Comparison of ENCODE assay signal across 16 cellular contexts in the genomic region with DNA sequence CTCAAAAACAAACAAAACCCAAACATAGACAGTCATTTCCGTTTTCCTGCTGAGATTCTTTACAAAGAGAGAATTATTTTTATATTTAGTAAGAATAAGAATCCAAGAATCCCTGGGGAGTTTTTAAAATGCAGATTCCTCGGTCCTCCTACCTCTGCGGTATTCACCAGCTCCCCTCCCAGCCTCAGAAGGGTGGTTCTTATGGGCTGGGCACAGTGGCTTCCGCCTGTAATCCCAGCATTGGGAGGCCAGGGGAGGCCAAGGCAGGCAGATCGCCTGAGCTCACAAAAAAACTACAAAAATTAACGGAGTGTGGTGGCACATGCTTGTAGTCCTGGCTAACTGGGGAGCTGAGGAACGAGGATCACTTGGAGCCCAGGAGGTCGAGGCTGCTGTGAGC. TPM values are rescaled to one million over a fixed set of nuclear protein-coding genes. Genes with fewer than 3 reads are reported as not detected.
DNase-seq lines count a peak whose midpoint lies in the region; ATAC-seq and TF ChIP-seq lines count a peak whose summit lies in the region.
"Had no signal": no experiment of that assay in that cellular context is flagged by ENCODE, and none has a peak within 500 bp of the region (broad histone marks: within the 10 kb centered on the region; RNA-seq: fewer than 3 reads in every experiment).

No MANE protein-coding gene starts in this region.

- H3K4ac ChIP-seq in IMR-90 (ENCODE audit: low read depth, low read length) (no peak overlapping the region), mesenchymal stem cell (ENCODE audit: low read depth in 1 of 2, low read length in 2 of 2) (no peak overlapping the region)

- H3K79me1 ChIP-seq in IMR-90 (ENCODE audit: low read depth in 1 of 2, low read length in 2 of 2) (no peaks in the 10 kb centered on the region), mesenchymal stem cell (replicated peaks; ENCODE audit: low read length, poor library complexity, severe bottlenecking) (no peaks in the 10 kb centered on the region)

- H3K27me3 Mint-ChIP-seq in endodermal cell (ENCODE audit: insufficient read depth) = peaks cover 16% of the 10 kb centered on the region
- peaks cover 0 to 18% of the 10 kb centered on the region in 2 donors for H3K27me3 Mint-ChIP-seq in effector memory CD8-positive, alpha-beta T cell
- H3K27me3 Mint-ChIP-seq: CD4-positive, CD25-positive, alpha-beta regulatory T cell had no signal

- H3K27ac ChIP-seq in IMR-90 (ENCODE audit: insufficient read depth, low read length) (no peak overlapping the region), endodermal cell (ENCODE audit: low read depth, low read length) (no peak overlapping the region), mesenchymal stem cell (ENCODE audit: low read length, poor library complexity, severe bottlenecking) (no peak overlapping the region)
- H3K27ac ChIP-seq: GM23248 had no signal

- H3K56ac ChIP-seq in IMR-90 (ENCODE audit: extremely low read depth, insufficient read depth, low read length) = no peak overlapping the region

- no peaks in the 10 kb centered on the region for H3K9me1 ChIP-seq in IMR-90 (ENCODE audit: insufficient read depth, low read length)

- no peaks in the 10 kb centered on the region for H3K9me3 Mint-ChIP-seq in endodermal cell
- H3K9me3 Mint-ChIP-seq in effector memory CD8-positive, alpha-beta T cell = no peaks in the 10 kb centered on the region
- H3K9me3 Mint-ChIP-seq: CD4-positive, CD25-positive, alpha-beta regulatory T cell; CD8-positive, alpha-beta memory T cell; H9 had no signal

- H3K18ac ChIP-seq in IMR-90 (ENCODE audit: low read depth, low read length) = no peak overlapping the region
- no peak overlapping the region for H3K18ac ChIP-seq in mesenchymal stem cell (ENCODE audit: low read depth in 1 of 2, low read length in 2 of 2)

- H2BK120ac ChIP-seq in IMR-90 (ENCODE audit: low read depth, low read length) = no peak overlapping the region
- H2BK120ac ChIP-seq in mesenchymal stem cell (ENCODE audit: low read depth, low read length) = no peak overlapping the region

- no peak overlapping the region for H3K4me2 ChIP-seq in IMR-90 (ENCODE audit: low read depth, low read length)
- H3K4me2 ChIP-seq in mesenchymal stem cell (ENCODE audit: low read length, poor library complexity, severe bottlenecking) = no peak overlapping the region

- no peak overlapping the region for H3K27ac Mint-ChIP-seq in endodermal cell
- no peak overlapping the region for H3K27ac Mint-ChIP-seq in effector memory CD8-positive, alpha-beta T cell
- H3K27ac Mint-ChIP-seq: CD4-positive, CD25-positive, alpha-beta regulatory T cell; CD8-positive, alpha-beta memory T cell had no signal

- peaks cover 4% of the 10 kb centered on the region; the same call in 1 of the 2 replicates for H3K27me3 ChIP-seq in IMR-90 (ENCODE audit: control insufficient read depth, insufficient read depth, low read length)
- H3K27me3 ChIP-seq in endodermal cell (ENCODE audit: control insufficient read depth, insufficient read depth, low read length, poor library complexity, severe bottlenecking) = no peaks in the 10 kb centered on the region
- H3K27me3 ChIP-seq in mesenchymal stem cell (ENCODE audit: control insufficient read depth in 1 of 2, insufficient read depth in 1 of 2, low read length in 2 of 2) = peaks cover 0 to 4% of the 10 kb centered on the region in 2 experiments
- H3K27me3 ChIP-seq: BE2C had no signal

- H2AFZ ChIP-seq in IMR-90 (replicated peaks; ENCODE audit: low read length, poor library complexity) = peak overlapping the region; percentile 13
- H2AFZ ChIP-seq in mesenchymal stem cell (ENCODE audit: low read depth, low read length) = no peak overlapping the region
- H2AFZ ChIP-seq: GM23248 had no signal

- H2BK20ac ChIP-seq in IMR-90 (ENCODE audit: low read depth, low read length) = no peak overlapping the region

- no peak overlapping the region for H2BK5ac ChIP-seq in IMR-90 (ENCODE audit: low read depth, low read length, poor library complexity, severe bottlenecking)
- H2BK5ac ChIP-seq in mesenchymal stem cell (ENCODE audit: low read depth, low read length, poor library complexity, severe bottlenecking) = peak overlapping the region; percentile 44

- in situ Hi-C loops in IMR-90 (cut with MboI; ENCODE audit: low sequenced_read_pairs) = no loop called here

- H3K4me3 ChIP-seq in IMR-90 (ENCODE audit: insufficient read depth, low read depth, low read length) (no peak overlapping the region), endodermal cell (ENCODE audit: low read length) (no peak overlapping the region), mesenchymal stem cell (ENCODE audit: insufficient read depth in 1 of 2, low read depth in 1 of 2, low read length in 2 of 2) (no peak overlapping the region)
- H3K4me3 ChIP-seq: GM23248 had no signal

- intact Hi-C loops in IMR-90 (cut with micrococcal nuclease) = no loop called here

- H3K36me3 Mint-ChIP-seq in endodermal cell (ENCODE audit: low read depth) = no peaks in the 10 kb centered on the region
- H3K36me3 Mint-ChIP-seq in effector memory CD8-positive, alpha-beta T cell (ENCODE audit: insufficient read depth) = no peaks in the 10 kb centered on the region
- H3K36me3 Mint-ChIP-seq: CD4-positive, CD25-positive, alpha-beta regulatory T cell; CD8-positive, alpha-beta memory T cell had no signal

- H3K36me3 ChIP-seq in IMR-90 (ENCODE audit: control insufficient read depth, insufficient read depth, low read length) (no peaks in the 10 kb centered on the region), endodermal cell (ENCODE audit: control insufficient read depth, insufficient read depth, low read length) (no peaks in the 10 kb centered on the region), mesenchymal stem cell (ENCODE audit: control insufficient read depth in 1 of 2, insufficient read depth in 2 of 2, low read depth in 1 of 2, low read length in 2 of 2) (no peaks in the 10 kb centered on the region)
- H3K36me3 ChIP-seq: BE2C had no signal

- BruUV-seq in IMR-90 (replicated peaks; lab: Mats Ljungman, UMichigan) = no TSS peak

- no peak overlapping the region for H3K14ac ChIP-seq in IMR-90 (replicated peaks; ENCODE audit: low read depth, low read length)
- H3K14ac ChIP-seq in mesenchymal stem cell (ENCODE audit: low read length in 2 of 2) = no peak overlapping the region

- H3K4me1 ChIP-seq in IMR-90 (ENCODE audit: control insufficient read depth, insufficient read depth, low read length) (no peaks in the 10 kb centered on the region), endodermal cell (ENCODE audit: control insufficient read depth, insufficient read depth, low read length) (no peaks in the 10 kb centered on the region), mesenchymal stem cell (ENCODE audit: control insufficient read depth, insufficient read depth, low read depth, low read length) (no peaks in the 10 kb centered on the region)
- H3K4me1 ChIP-seq: BE2C had no signal

- no peak overlapping the region for H2AK5ac ChIP-seq in IMR-90 (ENCODE audit: low read depth, low read length)
- no peak overlapping the region for H2AK5ac ChIP-seq in mesenchymal stem cell (ENCODE audit: low read length, severe bottlenecking)

- H2BK12ac ChIP-seq in mesenchymal stem cell (ENCODE audit: low read length in 2 of 2) = no peak overlapping the region

- H2BK15ac ChIP-seq in IMR-90 (ENCODE audit: low read depth, low read length) = no peak overlapping the region
- H2BK15ac ChIP-seq in mesenchymal stem cell (ENCODE audit: low read depth, poor library complexity, severe bottlenecking) = no peak overlapping the region

- H3K9ac ChIP-seq in IMR-90 (ENCODE audit: low read depth, low read length) (no peak overlapping the region), endodermal cell (ENCODE audit: extremely low read depth, low read length, poor library complexity, severe bottlenecking) (no peak overlapping the region), mesenchymal stem cell (ENCODE audit: low read length) (no peak overlapping the region)
- H3K9ac ChIP-seq: GM23248 had no signal

- H4K5ac ChIP-seq in IMR-90 (ENCODE audit: low read depth, low read length) = no peak overlapping the region

- TF ChIP-seq CTCF in IMR-90 (conservative IDR thresholded peaks at IDR 0.05; ENCODE audit: low read depth, low read length) (no peak), endodermal cell (conservative IDR thresholded peaks at IDR 0.05) (no peak)

- POLR2A ChIA-PET in IMR-90 (lab: Charles Lee; ENCODE audit: unreplicated experiment) = no interaction called here

- no CpG with 5 or more reads among the region's 8 CpGs for WGBS in IMR-90 (ENCODE audit: extremely low coverage in 2 of 2, insufficient read length in 1 of 2), 2 experiments
- WGBS in endodermal cell (ENCODE audit: insufficient coverage in 1 of 2, insufficient read length in 1 of 2), 2 experiments = 47 to 68% methylated on average over 4 to 7 of the region's 8 CpGs
- 54% methylated on average over 7 of the region's 8 CpGs for WGBS in mesenchymal stem cell

- DNase-seq in IMR-90 (no peak), endodermal cell (peak; percentile 53), mesenchymal stem cell (no peak), NCI-H1417 (lab: John Stamatoyannopoulos, UW) (no peak)
- DNase-seq in effector memory CD8-positive, alpha-beta T cell = no peak
- no peak for DNase-seq in activated effector memory CD4-positive, alpha-beta T cell treated with anti-CD3 and anti-CD28 coated beads, Interleukin-2, amount 50 U/mL, for 16 hours
- DNase-seq: ACHN; BE2C; C1 segment of cervical spinal cord; CD4-positive, CD25-positive, alpha-beta regulatory T cell; CD8-positive, alpha-beta memory T cell; COR-L47; DMS 273 treated with DMSO at 0.1 percent for 48 hours; DMS53; GM23248; H9 had no signal

- H4K8ac ChIP-seq in IMR-90 (ENCODE audit: low read depth in 2 of 2, low read length in 2 of 2) = no peak overlapping the region
- H4K8ac ChIP-seq in mesenchymal stem cell (ENCODE audit: low read length) = no peak overlapping the region

- H3K4me1 Mint-ChIP-seq in endodermal cell = no peaks in the 10 kb centered on the region
- H3K4me1 Mint-ChIP-seq in effector memory CD8-positive, alpha-beta T cell (ENCODE audit: low read depth in 2 of 2) = no peaks in the 10 kb centered on the region
- H3K4me1 Mint-ChIP-seq: CD4-positive, CD25-positive, alpha-beta regulatory T cell; CD8-positive, alpha-beta memory T cell had no signal

- no peak overlapping the region for H3K23ac ChIP-seq in IMR-90 (ENCODE audit: low read depth, low read length)
- H3K23ac ChIP-seq in mesenchymal stem cell (ENCODE audit: low read length in 2 of 2) = no peak overlapping the region

- no peak for ATAC-seq in IMR-90 (ENCODE audit: low read depth)
- ATAC-seq in effector memory CD8-positive, alpha-beta T cell (replicated peaks) = no peak

- no peak overlapping the region for H3K4me3 Mint-ChIP-seq in endodermal cell
- no peak overlapping the region for H3K4me3 Mint-ChIP-seq in effector memory CD8-positive, alpha-beta T cell
- H3K4me3 Mint-ChIP-seq: CD4-positive, CD25-positive, alpha-beta regulatory T cell; CD8-positive, alpha-beta memory T cell; H9 had no signal

- TF ChIP-seq RAD21 in IMR-90 (IDR thresholded peaks at IDR 0.05; ENCODE audit: low read length) = no peak

- H3K9me3 ChIP-seq in IMR-90 (ENCODE audit: control insufficient read depth, insufficient read depth, low read length) (no peaks in the 10 kb centered on the region), endodermal cell (ENCODE audit: control insufficient read depth, low read length) (no peaks in the 10 kb centered on the region), mesenchymal stem cell (ENCODE audit: control insufficient read depth, low read length) (no peaks in the 10 kb centered on the region)
- H3K9me3 ChIP-seq: BE2C had no signal

- H4K20me1 ChIP-seq in IMR-90 (ENCODE audit: insufficient read depth, low read length) = no peaks in the 10 kb centered on the region

- no peak overlapping the region for H4K91ac ChIP-seq in IMR-90 (ENCODE audit: insufficient read depth, low read depth, low read length)
- peak overlapping the region; percentile 11 for H4K91ac ChIP-seq in mesenchymal stem cell (ENCODE audit: low read length)

- H2AK9ac ChIP-seq in IMR-90 (replicated peaks; ENCODE audit: low read depth, low read length, poor library complexity) = no peak overlapping the region

- dilution Hi-C loops in IMR-90 (cut with HindIII; ENCODE audit: low sequenced_read_pairs, unreplicated experiment) = no loop called here

- no peak for TF ChIP-seq POLR2A in IMR-90 (IDR thresholded peaks at IDR 0.05; ENCODE audit: low read depth, low read length)

- CTCF ChIA-PET in IMR-90 (lab: Yijun Ruan, JAX) = no interaction called here

RNA-seq across cellular contexts. Expression of gene USP7, which starts 26.7 kb away (rescaled TPM):
- total RNA-seq in IMR-90 (2012; rRNA removed) (28.3 and 45.8 TPM in 2 replicates), endodermal cell (100 to 1,000 TPM; 114 to 140 TPM)
- 13.9 and 17.8 TPM in 2 replicates for polyA plus RNA-seq in IMR-90 (2012; rRNA removed)
- polyA plus RNA-seq in IMR-90 (2012; cell fraction: cytosol; rRNA removed) = 3.1 and 3.8 TPM in 2 replicates
- polyA plus RNA-seq in IMR-90 (2012; cell fraction: nucleus; rRNA removed; ENCODE audit: low replicate concordance) = 10.5 and 40.9 TPM in 2 replicates
- 101 TPM for polyA plus RNA-seq in endodermal cell (2013, experiment 1 of 2)
- 95.6 TPM for polyA plus RNA-seq in endodermal cell (2013, experiment 2 of 2)
- polyA plus RNA-seq in mesenchymal stem cell (2013, experiment 1 of 2) = 42.3 TPM
- polyA plus RNA-seq in mesenchymal stem cell (2013, experiment 2 of 2) = 42.5 TPM
